In the genomic region with DNA sequence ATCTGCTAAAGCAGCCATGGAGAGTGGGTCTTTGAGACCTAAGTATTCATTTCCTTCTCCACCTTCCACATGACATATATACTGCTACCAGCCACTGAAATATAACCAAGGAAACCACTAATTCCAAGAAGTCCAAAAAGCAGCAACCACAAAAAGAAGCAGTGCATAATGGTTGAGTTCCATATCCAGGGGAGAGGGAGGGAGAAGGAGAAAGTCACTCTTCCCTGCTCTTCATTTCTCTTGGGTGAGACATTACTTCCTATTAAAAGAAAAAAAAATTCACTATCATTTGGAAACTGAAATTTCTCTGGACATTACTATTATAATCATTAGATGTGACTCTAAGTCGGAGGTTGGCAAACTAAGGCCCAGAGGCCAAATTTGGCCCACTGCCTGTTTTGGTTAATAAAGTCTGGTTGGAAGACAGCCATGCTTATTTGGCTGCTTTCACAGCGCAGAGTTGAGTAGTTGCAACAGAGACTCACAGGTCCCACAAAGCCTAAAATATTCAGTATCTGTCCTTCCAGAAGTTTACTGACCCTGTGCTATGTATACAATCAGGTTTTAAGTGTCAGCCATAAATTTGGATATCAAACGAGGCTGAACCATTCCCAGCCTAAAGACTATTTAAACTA, we compare ENCODE assay signal across 17 cellular contexts.
DNase-seq lines count a peak whose midpoint lies in the region; ATAC-seq and TF ChIP-seq lines count a peak whose summit lies in the region.
"Had no signal": no experiment of that assay in that cellular context is flagged by ENCODE, and none has a peak within 500 bp of the region (broad histone marks: within the 10 kb centered on the region; RNA-seq: fewer than 3 reads in every experiment).

No MANE protein-coding gene starts in this region.

- H3K4me3 ChIP-seq in AG10803 (ENCODE audit: low read length): no peak overlapping the region
- H3K4me3 ChIP-seq in coronary artery: no peak overlapping the region
- H3K4me3 ChIP-seq: mucosa of descending colon, transverse colon had no signal

- H3K4me1 Mint-ChIP-seq in mesothelial cell of epicardium: peaks cover 11% of the 10 kb centered on the region
- no peaks in the 10 kb centered on the region for H3K4me1 Mint-ChIP-seq in T-helper 2 cell treated with Interferon-gamma antibody and Interleukin-4, amounts not matched to agents 5 μg/mL and 100 μg/mL, for 36 hours (ENCODE audit: low read depth)
- H3K4me1 Mint-ChIP-seq: activated CD8-positive, alpha-beta memory T cell treated with anti-CD3 and anti-CD28 coated beads, Interleukin-2, amount 10 ng/mL, durations not matched to agents 7 days and 5 days; activated naive CD4-positive, alpha-beta T cell treated with anti-CD3 and anti-CD28 coated beads, Interleukin-2, amount 50 U/mL, for 24 hours had no signal

- DNase-seq in AG10803 (ENCODE audit: low read depth) (peak; percentile 78), NCI-H1694 (lab: John Stamatoyannopoulos, UW) (peak; percentile 66), coronary artery (ENCODE audit: low spot score) (no peak), mesothelial cell of epicardium (ENCODE audit: low spot score in 2 of 2, unreplicated experiment in 2 of 2) (no peak)
- no peak for DNase-seq in T-helper 2 cell treated with Interferon-gamma antibody and Interleukin-4, amounts not matched to agents 5 μg/mL and 100 μg/mL, for 36 hours (ENCODE audit: low spot score)
- DNase-seq: ACHN; activated CD8-positive, alpha-beta memory T cell treated with anti-CD3 and anti-CD28 coated beads, Interleukin-2, amount 10 ng/mL, durations not matched to agents 7 days and 5 days; Karpas-422; NCI-H510A; retina; transverse colon had no signal

- H3K36me3 Mint-ChIP-seq in mesothelial cell of epicardium: peaks cover 59% of the 10 kb centered on the region
- H3K36me3 Mint-ChIP-seq in T-helper 2 cell treated with Interferon-gamma antibody and Interleukin-4, amounts not matched to agents 5 μg/mL and 100 μg/mL, for 36 hours (ENCODE audit: low read depth): no peaks in the 10 kb centered on the region
- H3K36me3 Mint-ChIP-seq: activated CD8-positive, alpha-beta memory T cell treated with anti-CD3 and anti-CD28 coated beads, Interleukin-2, amount 10 ng/mL, durations not matched to agents 7 days and 5 days; activated naive CD4-positive, alpha-beta T cell treated with anti-CD3 and anti-CD28 coated beads, Interleukin-2, amount 50 U/mL, for 24 hours had no signal

- H3K27me3 Mint-ChIP-seq in mesothelial cell of epicardium (ENCODE audit: low read depth): no peaks in the 10 kb centered on the region
- no peaks in the 10 kb centered on the region for H3K27me3 Mint-ChIP-seq in T-helper 2 cell treated with Interferon-gamma antibody and Interleukin-4, amounts not matched to agents 5 μg/mL and 100 μg/mL, for 36 hours (ENCODE audit: low read depth)
- H3K27me3 Mint-ChIP-seq: activated CD8-positive, alpha-beta memory T cell treated with anti-CD3 and anti-CD28 coated beads, Interleukin-2, amount 10 ng/mL, durations not matched to agents 7 days and 5 days; activated naive CD4-positive, alpha-beta T cell treated with anti-CD3 and anti-CD28 coated beads, Interleukin-2, amount 50 U/mL, for 24 hours had no signal

- ATAC-seq in GM21526 (IDR thresholded peaks at IDR 0.05; ENCODE audit: low FRiP score, unreplicated experiment): no peak
- ATAC-seq in GM21737 (IDR thresholded peaks at IDR 0.05; ENCODE audit: unreplicated experiment): no peak
- ATAC-seq in GM18505 (IDR thresholded peaks at IDR 0.05; ENCODE audit: unreplicated experiment): no peak
- ATAC-seq: activated CD8-positive, alpha-beta memory T cell treated with anti-CD3 and anti-CD28 coated beads, Interleukin-2, amount 10 ng/mL, durations not matched to agents 7 days and 5 days; mucosa of descending colon had no signal

- H3K4me3 Mint-ChIP-seq in mesothelial cell of epicardium: no peak overlapping the region
- no peak overlapping the region for H3K4me3 Mint-ChIP-seq in T-helper 2 cell treated with Interferon-gamma antibody and Interleukin-4, amounts not matched to agents 5 μg/mL and 100 μg/mL, for 36 hours
- H3K4me3 Mint-ChIP-seq: activated CD8-positive, alpha-beta memory T cell treated with anti-CD3 and anti-CD28 coated beads, Interleukin-2, amount 10 ng/mL, durations not matched to agents 7 days and 5 days; activated naive CD4-positive, alpha-beta T cell treated with anti-CD3 and anti-CD28 coated beads, Interleukin-2, amount 50 U/mL, for 24 hours had no signal

- no peaks in the 10 kb centered on the region for H3K9me3 Mint-ChIP-seq in mesothelial cell of epicardium
- no peaks in the 10 kb centered on the region for H3K9me3 Mint-ChIP-seq in T-helper 2 cell treated with Interferon-gamma antibody and Interleukin-4, amounts not matched to agents 5 μg/mL and 100 μg/mL, for 36 hours
- H3K9me3 Mint-ChIP-seq: activated naive CD4-positive, alpha-beta T cell treated with anti-CD3 and anti-CD28 coated beads, Interleukin-2, amount 50 U/mL, for 24 hours had no signal

- peak overlapping the region; percentile 69 for H3K27ac Mint-ChIP-seq in mesothelial cell of epicardium
- no peak overlapping the region for H3K27ac Mint-ChIP-seq in T-helper 2 cell treated with Interferon-gamma antibody and Interleukin-4, amounts not matched to agents 5 μg/mL and 100 μg/mL, for 36 hours
- H3K27ac Mint-ChIP-seq: activated CD8-positive, alpha-beta memory T cell treated with anti-CD3 and anti-CD28 coated beads, Interleukin-2, amount 10 ng/mL, durations not matched to agents 7 days and 5 days; activated naive CD4-positive, alpha-beta T cell treated with anti-CD3 and anti-CD28 coated beads, Interleukin-2, amount 50 U/mL, for 24 hours had no signal

- no peak for TF ChIP-seq POLR2A in GM18505 (IDR thresholded peaks at IDR 0.05; ENCODE audit: borderline replicate concordance, extremely low read depth, insufficient read depth, insufficient read length)

- no peak for TF ChIP-seq CTCF in AG10803 (conservative IDR thresholded peaks at IDR 0.05; ENCODE audit: low read length)
- no peak for TF ChIP-seq CTCF in coronary artery (IDR thresholded peaks at IDR 0.05)
- no peak for TF ChIP-seq CTCF in mesothelial cell of epicardium (IDR thresholded peaks at IDR 0.05; ENCODE audit: unreplicated experiment)

- H3K27ac ChIP-seq in coronary artery: peak overlapping the region; percentile 17 to 21
- H3K27ac ChIP-seq: transverse colon, VCaP had no signal

Comparison
In these comparisons a context has a peak if more than half of its experiments do, and no peak if none do; other contexts are left out.
1. DNase-seq: peak in AG10803 (single experiment) and NCI-H1694 (single experiment); none in coronary artery (single experiment), mesothelial cell of epicardium (0 of 2) and T-helper 2 cell treated with Interferon-gamma antibody and Interleukin-4, amounts not matched to agents 5 μg/mL and 100 μg/mL, for 36 hours (single experiment).